In the genomic region with DNA sequence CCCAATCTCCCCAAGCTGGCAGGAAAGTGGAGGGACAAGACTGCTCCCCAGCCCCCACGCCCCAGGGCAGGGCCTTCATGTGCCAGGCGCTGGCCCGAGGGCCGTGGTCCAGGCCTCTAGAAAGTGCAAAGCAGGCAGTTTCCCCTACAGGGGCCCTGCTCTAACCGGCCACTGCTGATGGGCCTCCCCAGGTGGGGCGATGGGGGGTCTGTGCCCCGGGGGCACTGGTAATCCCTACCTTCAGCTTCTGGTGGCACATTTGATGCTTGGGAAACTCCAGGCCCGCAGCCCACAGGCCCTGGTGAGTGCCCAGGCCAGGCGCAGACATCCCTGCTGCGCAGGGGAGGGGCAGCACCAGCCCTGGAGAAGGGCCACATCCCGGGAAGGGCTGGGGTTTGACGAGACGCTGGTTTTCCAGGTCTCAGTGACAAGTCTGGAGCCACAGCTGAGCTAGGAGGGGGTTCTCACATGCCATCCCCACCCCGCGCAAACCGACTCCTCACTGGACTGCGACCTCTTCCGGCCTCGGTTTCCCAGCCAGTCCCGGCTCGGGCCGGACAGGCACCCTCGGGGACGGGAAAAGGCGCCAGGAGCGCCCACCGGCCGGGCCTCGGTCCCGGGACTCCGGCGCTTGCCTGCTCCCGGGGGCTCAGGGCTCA, we compare ENCODE assay signal across 1 cellular context.
TF ChIP-seq lines count a peak whose summit lies in the region.

No MANE protein-coding gene starts in this region.

TF ChIP-seq in HEK293, 187 proteins besides CTCF, POLR2A, EP300 and RAD21 (continued from another document):
- no peak for TF ChIP-seq ZNF202 (tag by site-specific recombination; IDR thresholded peaks at IDR 0.05; ENCODE audit: borderline replicate concordance)
- TF ChIP-seq GLIS2 (tag by site-specific recombination; IDR thresholded peaks at IDR 0.05), result peak; percentile 21; the same call in 1 of the 2 replicates
- TF ChIP-seq, protein P1, sequence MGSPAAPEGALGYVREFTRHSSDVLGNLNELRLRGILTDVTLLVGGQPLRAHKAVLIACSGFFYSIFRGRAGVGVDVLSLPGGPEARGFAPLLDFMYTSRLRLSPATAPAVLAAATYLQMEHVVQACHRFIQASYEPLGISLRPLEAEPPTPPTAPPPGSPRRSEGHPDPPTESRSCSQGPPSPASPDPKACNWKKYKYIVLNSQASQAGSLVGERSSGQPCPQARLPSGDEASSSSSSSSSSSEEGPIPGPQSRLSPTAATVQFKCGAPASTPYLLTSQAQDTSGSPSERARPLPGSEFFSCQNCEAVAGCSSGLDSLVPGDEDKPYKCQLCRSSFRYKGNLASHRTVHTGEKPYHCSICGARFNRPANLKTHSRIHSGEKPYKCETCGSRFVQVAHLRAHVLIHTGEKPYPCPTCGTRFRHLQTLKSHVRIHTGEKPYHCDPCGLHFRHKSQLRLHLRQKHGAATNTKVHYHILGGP (tag by site-specific recombination; IDR thresholded peaks at IDR 0.05), result no peak
- no peak for TF ChIP-seq MZF1 (tag by site-specific recombination; IDR thresholded peaks at IDR 0.05; ENCODE audit: borderline replicate concordance)
- TF ChIP-seq ZNF174 (tag by site-specific recombination; IDR thresholded peaks at IDR 0.05), result no peak
- TF ChIP-seq ZNF768 (tag by site-specific recombination; IDR thresholded peaks at IDR 0.05), result no peak
- no peak for TF ChIP-seq ZNF530 (tag by site-specific recombination; IDR thresholded peaks at IDR 0.05; ENCODE audit: low read depth)
- no peak for TF ChIP-seq GLI2 (tag by site-specific recombination; IDR thresholded peaks at IDR 0.05; ENCODE audit: borderline replicate concordance, low read depth)
- no peak for TF ChIP-seq ZNF155 (tag by site-specific recombination; IDR thresholded peaks at IDR 0.05)
- no peak for TF ChIP-seq ZSCAN16 (tag by site-specific recombination; IDR thresholded peaks at IDR 0.05)
- peak; percentile 60 for TF ChIP-seq ZIC2 (tag by site-specific recombination; IDR thresholded peaks at IDR 0.05)
- peak; percentile 16; the same call in 1 of the 2 replicates for TF ChIP-seq GLIS1 (tag by site-specific recombination; IDR thresholded peaks at IDR 0.05)
- TF ChIP-seq ZNF311 (tag by site-specific recombination; IDR thresholded peaks at IDR 0.05; ENCODE audit: borderline replicate concordance), result no peak
- TF ChIP-seq PRDM1 (tag by site-specific recombination; IDR thresholded peaks at IDR 0.05), result no peak
- TF ChIP-seq RBAK (tag by site-specific recombination; IDR thresholded peaks at IDR 0.05), result no peak
